ENCODE assay signal across 17 cellular contexts in genomic region chr2:232219496-232219870, GRCh38.
DNase-seq lines count a peak whose midpoint lies in the region; ATAC-seq and TF ChIP-seq lines count a peak whose summit lies in the region.
"Had no signal": no experiment of that assay in that cellular context is flagged by ENCODE, and none has a peak within 500 bp of the region (broad histone marks: within the 10 kb centered on the region; RNA-seq: fewer than 3 reads in every experiment).

No MANE protein-coding gene starts in this region.

- CTCF ChIA-PET in activated CD4-positive, alpha-beta T cell treated with anti-CD3 and anti-CD28 coated beads for 36 hours (lab: Charles Lee) = no interaction called here
- CTCF ChIA-PET in activated CD8-positive, alpha-beta T cell treated with anti-CD3 and anti-CD28 coated beads for 36 hours (lab: Charles Lee) = no interaction called here

- H3K27ac ChIP-seq in thymus (ENCODE audit: low read depth) = peak overlapping the region; percentile 87
- H3K27ac ChIP-seq: cardiac muscle cell had no signal

- no peaks in the 10 kb centered on the region for H3K9me3 Mint-ChIP-seq in activated CD4-positive, alpha-beta T cell treated with anti-CD3 and anti-CD28 coated beads for 36 hours (ENCODE audit: low read depth)
- no peaks in the 10 kb centered on the region for H3K9me3 Mint-ChIP-seq in activated CD8-positive, alpha-beta T cell treated with anti-CD3 and anti-CD28 coated beads for 36 hours
- H3K9me3 Mint-ChIP-seq: activated CD4-positive, alpha-beta T cell treated with anti-CD3 and anti-CD28 coated beads, Interleukin-2, amount 10 ng/mL, durations not matched to agents 24 days and 14 days; T-helper 2 cell treated with Interferon-gamma antibody and Interleukin-4, amounts not matched to agents 5 μg/mL and 100 μg/mL, for 36 hours had no signal

- DNase-seq in activated CD4-positive, alpha-beta T cell treated with anti-CD3 and anti-CD28 coated beads for 36 hours = no peak
- no peak for DNase-seq in activated CD4-positive, alpha-beta T cell treated with anti-CD3 and anti-CD28 coated beads, Interleukin-2, amount 50 U/mL, for 4 hours
- DNase-seq in NAMALWA (ENCODE audit: low spot score) = peak; percentile 53
- no peak for DNase-seq in activated CD8-positive, alpha-beta T cell treated with anti-CD3 and anti-CD28 coated beads for 36 hours
- no peak for DNase-seq in G401 (ENCODE audit: low spot score)
- no peak for DNase-seq in NCI-H510A treated with DMSO at 0.1 percent for 48 hours (lab: John Stamatoyannopoulos, UW)
- DNase-seq in activated CD8-positive, alpha-beta memory T cell treated with anti-CD3 and anti-CD28 coated beads for 24 hours = no peak
- DNase-seq: activated CD4-positive, alpha-beta T cell treated with anti-CD3 and anti-CD28 coated beads, Interleukin-2, amount 10 ng/mL, durations not matched to agents 24 days and 14 days; activated T-cell treated with anti-CD3 and anti-CD28 coated beads, Interleukin-2, amount 50 U/mL, for 1 hour; effector CD4-positive, alpha-beta T cell; head of caudate nucleus; NCI-H2081; NCI-H748 treated with DMSO at 0.1 percent for 48 hours; Right ventricle myocardium superior had no signal

- no peak overlapping the region for H3K4me3 Mint-ChIP-seq in activated CD4-positive, alpha-beta T cell treated with anti-CD3 and anti-CD28 coated beads for 36 hours
- H3K4me3 Mint-ChIP-seq in activated CD8-positive, alpha-beta T cell treated with anti-CD3 and anti-CD28 coated beads for 36 hours = no peak overlapping the region
- H3K4me3 Mint-ChIP-seq: activated CD4-positive, alpha-beta T cell treated with anti-CD3 and anti-CD28 coated beads, Interleukin-2, amount 10 ng/mL, durations not matched to agents 24 days and 14 days; T-helper 2 cell treated with Interferon-gamma antibody and Interleukin-4, amounts not matched to agents 5 μg/mL and 100 μg/mL, for 36 hours had no signal

- POLR2A ChIA-PET in activated CD4-positive, alpha-beta T cell treated with anti-CD3 and anti-CD28 coated beads for 36 hours (lab: Charles Lee) = no interaction called here
- POLR2A ChIA-PET in activated CD8-positive, alpha-beta T cell treated with anti-CD3 and anti-CD28 coated beads for 36 hours (lab: Charles Lee) = no interaction called here

- H3K27me3 ChIP-seq in thymus (ENCODE audit: control insufficient read depth, insufficient read depth) = no peaks in the 10 kb centered on the region
- H3K27me3 ChIP-seq: cardiac muscle cell had no signal

- WGBS in thymus = 10% methylated on average over 2 of the region's 2 CpGs

- H3K9me3 ChIP-seq in thymus (ENCODE audit: control insufficient read depth) = no peaks in the 10 kb centered on the region

- no peak for ATAC-seq in activated CD4-positive, alpha-beta T cell treated with anti-CD3 and anti-CD28 coated beads for 36 hours
- peak; percentile 27 for ATAC-seq in activated CD8-positive, alpha-beta T cell treated with anti-CD3 and anti-CD28 coated beads for 36 hours

- peak overlapping the region; percentile 27 for H3K27ac Mint-ChIP-seq in activated CD4-positive, alpha-beta T cell treated with anti-CD3 and anti-CD28 coated beads for 36 hours
- H3K27ac Mint-ChIP-seq in activated CD8-positive, alpha-beta T cell treated with anti-CD3 and anti-CD28 coated beads for 36 hours = peak overlapping the region; percentile 23
- H3K27ac Mint-ChIP-seq: activated CD4-positive, alpha-beta T cell treated with anti-CD3 and anti-CD28 coated beads, Interleukin-2, amount 10 ng/mL, durations not matched to agents 24 days and 14 days; T-helper 2 cell treated with Interferon-gamma antibody and Interleukin-4, amounts not matched to agents 5 μg/mL and 100 μg/mL, for 36 hours had no signal

- peaks cover 7% of the 10 kb centered on the region for H3K36me3 Mint-ChIP-seq in activated CD4-positive, alpha-beta T cell treated with anti-CD3 and anti-CD28 coated beads for 36 hours (ENCODE audit: low read depth)
- peaks cover 8% of the 10 kb centered on the region for H3K36me3 Mint-ChIP-seq in activated CD8-positive, alpha-beta T cell treated with anti-CD3 and anti-CD28 coated beads for 36 hours (ENCODE audit: low read depth)

- peaks cover 18% of the 10 kb centered on the region for H3K4me1 Mint-ChIP-seq in activated CD4-positive, alpha-beta T cell treated with anti-CD3 and anti-CD28 coated beads for 36 hours
- peaks cover 14% of the 10 kb centered on the region for H3K4me1 Mint-ChIP-seq in activated CD8-positive, alpha-beta T cell treated with anti-CD3 and anti-CD28 coated beads for 36 hours (ENCODE audit: low read depth)

- in situ Hi-C loops in G401 (cut with HindIII; ENCODE audit: low sequenced_read_pairs) = no loop called here

- peaks cover 8% of the 10 kb centered on the region for H3K36me3 ChIP-seq in thymus (ENCODE audit: control insufficient read depth, insufficient read depth)

- H3K27me3 Mint-ChIP-seq in activated CD4-positive, alpha-beta T cell treated with anti-CD3 and anti-CD28 coated beads for 36 hours = no peaks in the 10 kb centered on the region
- H3K27me3 Mint-ChIP-seq in activated CD8-positive, alpha-beta T cell treated with anti-CD3 and anti-CD28 coated beads for 36 hours = no peaks in the 10 kb centered on the region
- H3K27me3 Mint-ChIP-seq: activated CD4-positive, alpha-beta T cell treated with anti-CD3 and anti-CD28 coated beads, Interleukin-2, amount 10 ng/mL, durations not matched to agents 24 days and 14 days had no signal

- TF ChIP-seq CTCF in activated CD8-positive, alpha-beta T cell treated with anti-CD3 and anti-CD28 coated beads for 36 hours (IDR thresholded peaks at IDR 0.05) = no peak

- intact Hi-C loops in activated CD4-positive, alpha-beta T cell treated with anti-CD3 and anti-CD28 coated beads for 36 hours (cut with DNase I, micrococcal nuclease) = no loop called here
- intact Hi-C loops in activated CD8-positive, alpha-beta T cell treated with anti-CD3 and anti-CD28 coated beads for 36 hours (cut with micrococcal nuclease) = no loop called here

- H3K4me1 ChIP-seq in thymus (ENCODE audit: control insufficient read depth, insufficient read depth, low read length) = peaks cover 17% of the 10 kb centered on the region

- no peak overlapping the region for H3K4me3 ChIP-seq in thymus (ENCODE audit: low read length)
- H3K4me3 ChIP-seq: cardiac muscle cell had no signal
